ENCODE assay signal across 8 cellular contexts in the genomic region with DNA sequence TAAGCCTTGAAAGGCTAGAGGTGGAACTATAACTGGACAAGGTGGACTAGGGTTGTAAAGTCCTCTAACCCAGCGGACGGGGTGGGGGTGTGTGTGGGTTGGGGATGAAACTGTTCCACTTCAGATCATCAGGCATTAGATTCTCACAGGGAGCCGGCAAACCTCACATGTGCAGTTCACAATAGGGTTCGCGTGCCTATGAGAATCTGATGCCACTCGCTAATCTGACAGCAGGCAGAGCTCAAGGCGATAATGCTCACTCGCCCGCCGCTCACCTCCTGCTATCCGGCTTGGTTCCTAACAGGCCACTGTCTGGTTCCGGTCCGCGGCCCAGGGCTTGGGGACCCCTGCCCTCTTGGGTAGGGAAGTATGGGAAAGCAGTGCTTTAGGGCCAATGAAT. TPM values are rescaled to one million over a fixed set of nuclear protein-coding genes. Genes with fewer than 3 reads are reported as not detected.
DNase-seq lines count a peak whose midpoint lies in the region; TF ChIP-seq lines count a peak whose summit lies in the region.

No MANE protein-coding gene starts in this region.

- DNase-seq in NT2/D1 (ENCODE audit: low read depth, low spot score) (no peak), adipocyte (ENCODE audit: low read depth) (peak; percentile 4), left kidney (ENCODE audit: low read depth, low spot score) (peak; percentile 30), stomach (no peak), HuH-7.5 (ENCODE audit: low spot score) (no peak), NCI-H1694 treated with DMSO at 0.1 percent for 48 hours (lab: John Stamatoyannopoulos, UW) (no peak), NCI-H128 (lab: John Stamatoyannopoulos, UW; ENCODE audit: unreplicated experiment) (no peak)

- TF ChIP-seq CTCF in GM12875 (IDR thresholded peaks at IDR 0.05; ENCODE audit: borderline replicate concordance, insufficient read depth, low read depth, low read length), result no peak
- no peak for TF ChIP-seq CTCF in stomach (IDR thresholded peaks at IDR 0.05)

- H3K4me1 ChIP-seq in NT2/D1 (ENCODE audit: insufficient read depth, insufficient read length) (no peaks in the 10 kb centered on the region), adipocyte (ENCODE audit: control insufficient read depth, insufficient read depth, low read length) (peaks cover 42% of the 10 kb centered on the region), stomach (peaks cover 25 to 47% (median 35%) of the 10 kb centered on the region in 4 donors)

- H3K27ac ChIP-seq in stomach, result peak overlapping the region; percentile 46 to 92 (median 88)

- intact Hi-C loops in stomach (cut with DNase I; ENCODE audit: low total_unique reads), result no loop called here

- no peak for TF ChIP-seq POLR2A in stomach (IDR thresholded peaks at IDR 0.05)

- no peaks in the 10 kb centered on the region for H3K27me3 ChIP-seq in NT2/D1 (ENCODE audit: insufficient read depth, insufficient read length)
- H3K27me3 ChIP-seq in adipocyte (replicated peaks; ENCODE audit: control insufficient read depth, insufficient read depth, low read length), result no peaks in the 10 kb centered on the region
- H3K27me3 ChIP-seq in stomach, result no peaks in the 10 kb centered on the region

- no peaks in the 10 kb centered on the region for H3K9me3 ChIP-seq in NT2/D1 (ENCODE audit: insufficient read depth, low read length)
- H3K9me3 ChIP-seq in adipocyte (ENCODE audit: control insufficient read depth, low read length), result no peaks in the 10 kb centered on the region
- no peaks in the 10 kb centered on the region for H3K9me3 ChIP-seq in stomach

- WGBS in stomach, 5 donors, result 46 to 66% (median 52%) methylated on average over 14 of the region's 14 CpGs

- peak overlapping the region; percentile 91 for H3K4me3 ChIP-seq in GM12875 (ENCODE audit: low read depth, low read length)
- peak overlapping the region; percentile 88 for H3K4me3 ChIP-seq in NT2/D1 (ENCODE audit: insufficient read length, low read depth)
- H3K4me3 ChIP-seq in adipocyte (ENCODE audit: low read length), result peak overlapping the region; percentile 86
- H3K4me3 ChIP-seq in stomach, result peak overlapping the region; percentile 65 to 92 (median 70)

- peak overlapping the region; percentile 93 for H3K9ac ChIP-seq in NT2/D1 (ENCODE audit: insufficient read length, low read depth)
- peak overlapping the region; percentile 88 for H3K9ac ChIP-seq in adipocyte (ENCODE audit: low read length)

- peaks cover 56% of the 10 kb centered on the region for H3K36me3 ChIP-seq in NT2/D1 (ENCODE audit: insufficient read depth, insufficient read length, low read length)
- peaks cover 36% of the 10 kb centered on the region for H3K36me3 ChIP-seq in adipocyte (ENCODE audit: control insufficient read depth, insufficient read depth, low read length, severe bottlenecking)
- peaks cover 9 to 50% (median 40%) of the 10 kb centered on the region in 4 donors for H3K36me3 ChIP-seq in stomach

- TF ChIP-seq EP300 in stomach (IDR thresholded peaks at IDR 0.05), result no peak

RNA-seq across cellular contexts. Expression of a gene that starts 1.0 kb away (rescaled TPM):
- 10 to 100 TPM in 2 of 5 donors, 1 to 10 TPM in 3; 5.8 to 61.5 (median 9.8) TPM for total RNA-seq in stomach
- 1 to 10 TPM; 4.4 to 9.5 (median 5.9) TPM for polyA plus RNA-seq in stomach

RNA-seq across cellular contexts. Expression of a gene that starts 42.6 kb away (rescaled TPM):
- total RNA-seq in stomach, result 10 to 100 TPM in 4 of 5 donors, under 1 TPM in 1; 0.58 to 39.7 (median 15.6) TPM
- polyA plus RNA-seq in stomach, result 10 to 100 TPM in 2 of 3 donors, 1 to 10 TPM in 1; 6.9 to 17.7 (median 11.7) TPM

Comparison
In these comparisons a context has a peak if more than half of its experiments do, and no peak if none do; other contexts are left out.
1. DNase-seq: peak in adipocyte (single experiment) and left kidney (single experiment); none in NT2/D1 (single experiment), stomach (single experiment), HuH-7.5 (single experiment), NCI-H1694 treated with DMSO at 0.1 percent for 48 hours (single experiment) and NCI-H128 (single experiment).
2. Peak in every context shown above with its lines, with median percentiles within 50 percentile points of each other: H3K4me3 ChIP-seq.